9 cellular contexts compared by ENCODE assay signal in the genomic region with DNA sequence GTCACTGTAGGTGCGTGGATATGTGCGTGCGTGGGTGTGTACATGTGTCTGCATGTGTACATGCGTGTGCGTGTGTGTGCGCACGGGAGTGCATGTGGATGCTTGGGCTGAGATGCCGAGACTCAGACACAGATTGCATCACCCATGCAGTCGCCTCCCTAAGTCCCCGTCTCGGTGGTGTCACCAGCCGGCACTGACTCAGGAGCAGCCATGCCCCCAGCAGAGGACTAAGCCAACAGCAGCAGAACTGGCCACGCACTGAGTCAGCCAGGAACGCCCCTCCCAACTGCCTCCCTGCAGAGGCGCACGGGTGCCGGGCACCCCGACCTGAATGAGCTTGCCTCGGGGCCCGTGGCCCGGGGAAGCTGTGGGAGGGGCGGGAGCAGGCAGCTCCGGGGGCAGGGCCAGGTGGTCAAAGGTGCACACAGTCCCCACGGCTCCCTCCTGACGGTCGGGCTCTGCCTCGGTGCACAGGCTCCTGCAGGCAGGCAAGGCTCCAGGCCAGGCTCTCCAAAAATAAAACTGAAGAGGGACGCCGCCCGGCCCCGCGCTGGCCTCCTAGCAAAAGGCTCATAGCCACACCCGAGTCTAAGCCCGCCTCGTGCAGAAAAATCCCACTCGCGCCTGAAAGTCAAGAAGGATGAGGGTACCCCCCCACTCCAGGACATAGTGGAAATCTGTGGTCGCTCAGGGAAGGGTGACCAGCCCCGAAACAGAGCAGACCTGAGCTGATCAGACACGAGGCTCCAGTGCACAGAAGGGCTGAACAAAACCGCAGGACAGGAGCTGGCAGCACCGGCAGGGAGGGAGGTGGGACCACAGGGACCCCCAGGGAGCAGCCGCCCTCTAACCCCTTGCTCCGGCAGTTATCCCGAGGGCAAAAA. TPM values are rescaled to one million over a fixed set of nuclear protein-coding genes. Genes with fewer than 3 reads are reported as not detected.
DNase-seq lines count a peak whose midpoint lies in the region; ATAC-seq and TF ChIP-seq lines count a peak whose summit lies in the region.
"Had no signal": no experiment of that assay in that cellular context is flagged by ENCODE, and none has a peak within 500 bp of the region (broad histone marks: within the 10 kb centered on the region; RNA-seq: fewer than 3 reads in every experiment).

No MANE protein-coding gene starts in this region.

- no peak overlapping the region for H4K12ac ChIP-seq in trophoblast cell (ENCODE audit: low read depth, low read length)

- DNase-seq in Daoy (ENCODE audit: low read depth) (peak; percentile 96), NOMO-1 treated with dmso at 0.1 percent for 144 hours (lab: John Stamatoyannopoulos, UW; ENCODE audit: unreplicated experiment) (peak; percentile 81), epithelial cell of proximal tubule (ENCODE audit: low read depth) (no peak), trophoblast cell (peak; percentile 89 to 91)
- DNase-seq in activated CD4-positive, alpha-beta T cell treated with anti-CD3 and anti-CD28 coated beads, Interleukin-2, amount 50 U/mL, for 1 hour: no peak
- DNase-seq: NCI-H1930 had no signal

- H4K91ac ChIP-seq in trophoblast cell (ENCODE audit: low read depth, low read length): peak overlapping the region; percentile 56

- peak overlapping the region; percentile 3 for H3K27ac ChIP-seq in trophoblast cell (ENCODE audit: low read depth, low read length)

- H3K4ac ChIP-seq in trophoblast cell (ENCODE audit: low read depth, low read length): peak overlapping the region; percentile 21

- H3K79me2 ChIP-seq in trophoblast cell (ENCODE audit: control insufficient read depth, insufficient read depth, low read length, poor library complexity): peaks cover 5% of the 10 kb centered on the region

- H3K36me3 ChIP-seq in trophoblast cell (ENCODE audit: control insufficient read depth in 1 of 2, insufficient read depth in 2 of 2, low read length in 2 of 2): peaks cover 0 to 3% of the 10 kb centered on the region in 2 experiments

- H3K79me1 ChIP-seq in trophoblast cell (ENCODE audit: low read length): peaks cover 38% of the 10 kb centered on the region

- H3K18ac ChIP-seq in trophoblast cell (ENCODE audit: low read length): peak overlapping the region; percentile 76

- peak overlapping the region; percentile 19 for H3K4me2 ChIP-seq in trophoblast cell (ENCODE audit: low read length)

- peaks cover 41 to 44% of the 10 kb centered on the region in 2 experiments for H3K4me1 ChIP-seq in trophoblast cell (ENCODE audit: control insufficient read depth in 1 of 2, insufficient read depth in 2 of 2, low read length in 2 of 2)

- peak overlapping the region; percentile 11 for H3K23ac ChIP-seq in trophoblast cell (ENCODE audit: low read length)

- peak overlapping the region; percentile 74 for H2BK120ac ChIP-seq in trophoblast cell (ENCODE audit: insufficient read depth, low read length, poor library complexity)

- peak overlapping the region; percentile 65 for H2AK5ac ChIP-seq in trophoblast cell (ENCODE audit: low read length)

- peak overlapping the region; percentile 62 for H4K8ac ChIP-seq in trophoblast cell (ENCODE audit: low read depth, low read length)

- no peak overlapping the region for H2AFZ ChIP-seq in trophoblast cell (ENCODE audit: insufficient read depth, low read length, poor library complexity)

- peak overlapping the region; percentile 45 for H3K14ac ChIP-seq in trophoblast cell (ENCODE audit: low read length)

- H3K9me3 ChIP-seq in trophoblast cell (ENCODE audit: insufficient read depth, low read depth, low read length): peaks cover 5% of the 10 kb centered on the region

- no CpG with 5 or more reads among the region's 45 CpGs for WGBS in trophoblast cell (ENCODE audit: extremely low coverage, insufficient coverage, insufficient read length)

- no peaks in the 10 kb centered on the region for H3K27me3 ChIP-seq in trophoblast cell (ENCODE audit: insufficient read depth, low read length)

- peak overlapping the region; percentile 79 for H2BK12ac ChIP-seq in trophoblast cell (ENCODE audit: low read length)

- H3K9ac ChIP-seq in trophoblast cell (ENCODE audit: low read length): no peak overlapping the region

- ATAC-seq in HG03432 (IDR thresholded peaks at IDR 0.05; ENCODE audit: unreplicated experiment) (no peak), HG03439 (IDR thresholded peaks at IDR 0.05; ENCODE audit: unreplicated experiment) (no peak), GM21423 (IDR thresholded peaks at IDR 0.05; ENCODE audit: unreplicated experiment) (no peak)

- no peak for TF ChIP-seq CTCF in epithelial cell of proximal tubule (conservative IDR thresholded peaks at IDR 0.05; ENCODE audit: low read depth, low read length)

- H2BK5ac ChIP-seq in trophoblast cell (ENCODE audit: low read depth, low read length, poor library complexity): no peak overlapping the region

- peak overlapping the region; percentile 44 for H3K4me3 ChIP-seq in epithelial cell of proximal tubule (ENCODE audit: low read depth, low read length)
- peak overlapping the region; percentile 25 for H3K4me3 ChIP-seq in trophoblast cell (ENCODE audit: low read depth, low read length)

RNA-seq across cellular contexts. Expression of a gene that starts 49.2 kb away (rescaled TPM):
- total RNA-seq in Daoy (2014; rRNA removed; shearing (Covaris generic)): 70.5 and 85.9 TPM in 2 replicates
- total RNA-seq in epithelial cell of proximal tubule: 29.2 and 35.7 TPM in 2 replicates
- polyA plus RNA-seq in trophoblast cell (2013): 89.4 and 93.2 TPM in 2 replicates

Comparison
In these comparisons a context has a peak if more than half of its experiments do, and no peak if none do; other contexts are left out.
1. DNase-seq: peak in Daoy (single experiment), NOMO-1 treated with dmso at 0.1 percent for 144 hours (single experiment) and trophoblast cell (2 of 2); none in epithelial cell of proximal tubule (single experiment) and activated CD4-positive, alpha-beta T cell treated with anti-CD3 and anti-CD28 coated beads, Interleukin-2, amount 50 U/mL, for 1 hour (single experiment).